In genomic region chr1:160400284-160400645, GRCh38 we compare ENCODE assay signal across 8 cellular contexts. TPM values are rescaled to one million over a fixed set of nuclear protein-coding genes. Genes with fewer than 3 reads are reported as not detected.
A peak's percentile ranks its signal among the peaks of the same experiment; 100 is the strongest.
DNase-seq lines count a peak whose midpoint lies in the region; ATAC-seq, FAIRE-seq and TF ChIP-seq lines count a peak whose summit lies in the region.

TSS of gene VANGL2 (plus strand) at chr1:160400564. CDS start at chr1:160415838, 15,274 bp downstream.

- no peak for ATAC-seq in HG03457 (IDR thresholded peaks at IDR 0.05; ENCODE audit: unreplicated experiment)

- in situ Hi-C loops in SK-MEL-5 (cut with HindIII; ENCODE audit: low pct_unique_long_range_greater_than_20kb, low sequenced_read_pairs): no loop called here

- no peaks in the 10 kb centered on the region for H3K9me3 ChIP-seq in skeletal muscle satellite cell (replicated peaks; ENCODE audit: low read length)

- no peak for FAIRE-seq in bronchial epithelial cell (lab: Jason Lieb, UNC)

- no peaks in the 10 kb centered on the region for H3K9me3 Mint-ChIP-seq in immature natural killer cell
- no peaks in the 10 kb centered on the region for H3K9me3 Mint-ChIP-seq in HFFc6

- H3K4me1 ChIP-seq in skeletal muscle satellite cell (ENCODE audit: control insufficient read depth, insufficient read depth, low read length): peaks cover 3% of the 10 kb centered on the region

- H3K27me3 Mint-ChIP-seq in immature natural killer cell (ENCODE audit: low read depth in 3 of 3): peaks cover 4 to 19% (median 8%) of the 10 kb centered on the region in 3 donors
- H3K27me3 Mint-ChIP-seq in HFFc6 (ENCODE audit: insufficient read depth): peaks cover 63% of the 10 kb centered on the region

- no peaks in the 10 kb centered on the region for H3K36me3 ChIP-seq in bronchial epithelial cell (ENCODE audit: control insufficient read depth, insufficient read depth, low read length)
- no peaks in the 10 kb centered on the region for H3K36me3 ChIP-seq in skeletal muscle satellite cell (ENCODE audit: insufficient read depth, low read length)

- H3K4me3 ChIP-seq in HFF-Myc (replicated peaks; ENCODE audit: low read depth, low read length): peak within 1 kb of the TSS; percentile 44
- peak within 1 kb of the TSS; percentile 57 for H3K4me3 ChIP-seq in bronchial epithelial cell (ENCODE audit: low read depth, low read length)
- peak within 1 kb of the TSS; percentile 68 for H3K4me3 ChIP-seq in skeletal muscle satellite cell (ENCODE audit: low read length)

- peak within 1 kb of the TSS; percentile 56 for H3K9ac ChIP-seq in skeletal muscle satellite cell (ENCODE audit: low read depth, low read length)

- no peaks in the 10 kb centered on the region for H3K27me3 ChIP-seq in bronchial epithelial cell (ENCODE audit: control insufficient read depth, insufficient read depth, low read length)
- H3K27me3 ChIP-seq in skeletal muscle satellite cell (ENCODE audit: control insufficient read depth, insufficient read depth, low read length): peaks cover 84% of the 10 kb centered on the region

- peak within 1 kb of the TSS; percentile 49 to 74 (median 58) for H3K4me3 Mint-ChIP-seq in immature natural killer cell
- H3K4me3 Mint-ChIP-seq in HFFc6: no peak within 1 kb of the TSS

- H3K36me3 Mint-ChIP-seq in immature natural killer cell (no peaks in the 10 kb centered on the region), HFFc6 (ENCODE audit: low read depth) (no peaks in the 10 kb centered on the region)

- H3K27ac Mint-ChIP-seq in immature natural killer cell (no peak within 1 kb of the TSS), HFFc6 (no peak within 1 kb of the TSS)

- TF ChIP-seq CTCF in HFF-Myc (IDR thresholded peaks at IDR 0.05; ENCODE audit: low read depth, low read length, missing control alignments): no peak
- TF ChIP-seq CTCF in bronchial epithelial cell (IDR thresholded peaks at IDR 0.05; ENCODE audit: insufficient read depth, low read length, severe bottlenecking): no peak
- no peak for TF ChIP-seq CTCF in HFFc6 (IDR thresholded peaks at IDR 0.05)

- DNase-seq in Ammon's horn (ENCODE audit: low spot score): peak; percentile 90
- DNase-seq in HFF-Myc (ENCODE audit: extremely low read depth, low read depth): no peak
- DNase-seq in SK-MEL-5 (ENCODE audit: low read depth, low spot score): peak; percentile 70
- no peak for DNase-seq in bronchial epithelial cell (ENCODE audit: low read depth)
- DNase-seq in immature natural killer cell: peak; percentile 30 to 39 (median 33)
- no peak for DNase-seq in HFFc6

- H3K4me1 Mint-ChIP-seq in immature natural killer cell: peaks cover 0 to 6% of the 10 kb centered on the region in 2 donors
- H3K4me1 Mint-ChIP-seq in HFFc6 (ENCODE audit: low read depth): no peaks in the 10 kb centered on the region

- peak within 1 kb of the TSS; percentile 79 for H3K4me2 ChIP-seq in skeletal muscle satellite cell (ENCODE audit: low read length)

RNA-seq across cellular contexts. Expression of gene VANGL2, which starts in this region (rescaled TPM):
- 1.8 and 2.0 TPM in 2 replicates for total RNA-seq in SK-MEL-5 (2014; rRNA removed; shearing (Covaris generic))
- polyA plus RNA-seq in SK-MEL-5 (2015; cell fraction: cytosol; rRNA removed): 7.3 and 8.9 TPM in 2 replicates
- polyA plus RNA-seq in SK-MEL-5 (2015; cell fraction: nucleus; rRNA removed): 8.5 and 10.9 TPM in 2 replicates
- 1.6 and 2.3 TPM in 2 replicates for total RNA-seq in bronchial epithelial cell
- polyA plus RNA-seq in immature natural killer cell: not detected
- total RNA-seq in skeletal muscle satellite cell (2012; rRNA removed): 0.22 TPM in 1 of 2 replicates, not detected in the other
- not detected for total RNA-seq in HFFc6 (2021; fragmentation: NEBNext Ultra II Directional; extraction: Animal tissue kit (Norgen Biotek cat#: 25700))

Comparison
In these comparisons a context has a peak if more than half of its experiments do, and no peak if none do; other contexts are left out.
1. Peak in DNase-seq in immature natural killer cell; RNA of the gene not detected or under 1 TPM.
2. DNase-seq: peak in Ammon's horn (single experiment) and SK-MEL-5 (single experiment); none in HFF-Myc (single experiment), bronchial epithelial cell (single experiment) and HFFc6 (single experiment).
3. Peak in every context shown above with its lines, with median percentiles within 50 percentile points of each other: H3K4me3 ChIP-seq.